In the genomic region with DNA sequence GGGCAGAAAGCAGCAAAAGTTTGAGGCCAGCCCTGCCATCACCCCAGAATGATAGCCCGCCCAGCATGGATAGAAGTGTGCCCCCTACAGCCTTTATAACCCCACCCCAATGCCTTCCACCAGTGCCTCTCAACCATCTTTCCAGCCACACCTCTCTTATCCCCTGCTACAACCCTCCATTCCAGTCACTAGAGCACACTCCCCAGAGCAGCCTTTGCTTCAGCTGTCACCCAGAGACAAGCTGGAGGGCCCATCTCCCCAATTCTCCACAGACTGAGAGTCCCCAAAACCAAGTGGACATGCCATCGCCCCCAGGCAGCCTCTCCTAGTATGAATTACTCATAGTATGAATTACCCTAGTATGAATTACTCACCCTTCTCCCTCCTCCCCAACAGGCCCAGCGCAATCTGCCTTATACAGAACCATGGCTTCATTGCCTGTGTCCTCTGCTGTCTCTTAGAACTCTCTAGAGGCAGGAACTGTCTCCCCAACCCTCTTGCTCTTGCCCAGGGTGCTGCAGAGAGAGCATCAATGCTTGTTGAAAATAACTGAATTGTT, we compare ENCODE assay signal across 8 cellular contexts. TPM values are rescaled to one million over a fixed set of nuclear protein-coding genes. Genes with fewer than 3 reads are reported as not detected.
A peak's percentile ranks its signal among the peaks of the same experiment; 100 is the strongest.
DNase-seq lines count a peak whose midpoint lies in the region; ATAC-seq and TF ChIP-seq lines count a peak whose summit lies in the region.

No MANE protein-coding gene starts in this region.

- H3K27me3 Mint-ChIP-seq in activated T-cell treated with anti-CD3 and anti-CD28 coated beads, Interleukin-2, amount 50 U/mL, for 4 hours (ENCODE audit: low read depth), result no peaks in the 10 kb centered on the region
- H3K27me3 Mint-ChIP-seq in memory B cell, result no peaks in the 10 kb centered on the region
- H3K27me3 Mint-ChIP-seq in type B pancreatic cell, result no peaks in the 10 kb centered on the region

- TF ChIP-seq EP300 in ovary (IDR thresholded peaks at IDR 0.05), result no peak

- peak overlapping the region; percentile 94 for H3K27ac Mint-ChIP-seq in memory B cell
- H3K27ac Mint-ChIP-seq in type B pancreatic cell, result peak overlapping the region; percentile 91

- H3K9ac ChIP-seq in adipocyte (ENCODE audit: low read length), result no peak overlapping the region

- H3K36me3 ChIP-seq in adipocyte (ENCODE audit: control insufficient read depth, insufficient read depth, low read length, severe bottlenecking) (no peaks in the 10 kb centered on the region), ovary (no peaks in the 10 kb centered on the region)

- H3K27me3 ChIP-seq in adipocyte (replicated peaks; ENCODE audit: control insufficient read depth, insufficient read depth, low read length) (no peaks in the 10 kb centered on the region), ovary (no peaks in the 10 kb centered on the region)

- peak; percentile 33 to 45 for ATAC-seq in activated T-cell treated with anti-CD3 and anti-CD28 coated beads, Interleukin-2, amount 50 U/mL, for 4 hours
- ATAC-seq in memory B cell (ENCODE audit: low read depth), result no peak

- H3K9me3 ChIP-seq in adipocyte (ENCODE audit: control insufficient read depth, low read length) (no peaks in the 10 kb centered on the region), ovary (no peaks in the 10 kb centered on the region)

- H3K4me3 ChIP-seq in adipocyte (ENCODE audit: low read length) (no peak overlapping the region), ovary (no peak overlapping the region)

- peaks cover 71% of the 10 kb centered on the region for H3K4me1 ChIP-seq in adipocyte (ENCODE audit: control insufficient read depth, insufficient read depth, low read length)
- H3K4me1 ChIP-seq in ovary (ENCODE audit: insufficient read depth), result peaks cover 47% of the 10 kb centered on the region

- H3K4me3 Mint-ChIP-seq in activated T-cell treated with anti-CD3 and anti-CD28 coated beads, Interleukin-2, amount 50 U/mL, for 4 hours, result peak overlapping the region; percentile 62
- H3K4me3 Mint-ChIP-seq in memory B cell (peak overlapping the region; percentile 67), type B pancreatic cell (peak overlapping the region; percentile 10)

- H3K9me3 Mint-ChIP-seq in activated T-cell treated with anti-CD3 and anti-CD28 coated beads, Interleukin-2, amount 50 U/mL, for 4 hours, result no peaks in the 10 kb centered on the region
- H3K9me3 Mint-ChIP-seq in memory B cell (no peaks in the 10 kb centered on the region), type B pancreatic cell (no peaks in the 10 kb centered on the region)

- no peak overlapping the region for H3K27ac ChIP-seq in ovary

- no peak for TF ChIP-seq CTCF in type B pancreatic cell (conservative IDR thresholded peaks at IDR 0.05)
- TF ChIP-seq CTCF in ovary (IDR thresholded peaks at IDR 0.05), result no peak

- intact Hi-C loops in ovary (cut with DNase I), result no loop called here

- H3K36me3 Mint-ChIP-seq in activated T-cell treated with anti-CD3 and anti-CD28 coated beads, Interleukin-2, amount 50 U/mL, for 4 hours (ENCODE audit: insufficient read depth), result peaks cover 20% of the 10 kb centered on the region
- H3K36me3 Mint-ChIP-seq in memory B cell (peaks cover 20% of the 10 kb centered on the region), type B pancreatic cell (peaks cover 10% of the 10 kb centered on the region)

- no peak for TF ChIP-seq POLR2A in ovary (IDR thresholded peaks at IDR 0.05)

- 89 to 94% (median 91%) methylated on average over 3 of the region's 3 CpGs for WGBS in ovary, 3 donors

- DNase-seq in activated T-cell treated with anti-CD3 and anti-CD28 coated beads, Interleukin-2, amount 50 U/mL, for 4 hours, result no peak
- DNase-seq in activated T-cell treated with anti-CD3 and anti-CD28 coated beads for 4 hours, result no peak
- peak; percentile 62 for DNase-seq in adipocyte (ENCODE audit: low read depth)
- DNase-seq in memory B cell (ENCODE audit: low spot score in 2 of 2), result no peak
- DNase-seq in type B pancreatic cell (ENCODE audit: extremely low spot score, unreplicated experiment), result no peak
- DNase-seq in NCI-H2081 treated with DMSO at 0.1 percent for 48 hours (lab: John Stamatoyannopoulos, UW), result no peak
- no peak for DNase-seq in mesenteric fat pad (ENCODE audit: low spot score)
- no peak for DNase-seq in ovary

- H3K4me1 Mint-ChIP-seq in activated T-cell treated with anti-CD3 and anti-CD28 coated beads, Interleukin-2, amount 50 U/mL, for 4 hours (ENCODE audit: low read depth), result peaks cover 96% of the 10 kb centered on the region
- H3K4me1 Mint-ChIP-seq in memory B cell (peaks cover 79% of the 10 kb centered on the region), type B pancreatic cell (ENCODE audit: unreplicated experiment) (peaks cover 68% of the 10 kb centered on the region)

RNA-seq across cellular contexts. Expression of gene MYH9, which starts 24.9 kb away (rescaled TPM):
- 100 to 1,000 TPM; 673 to 753 (median 716) TPM for total RNA-seq in activated T-cell treated with anti-CD3 and anti-CD28 coated beads, Interleukin-2, amount 50 U/mL, for 4 hours
- total RNA-seq in type B pancreatic cell (ENCODE audit: low replicate concordance) (277 and 364 TPM in 2 replicates), mesenteric fat pad (673 TPM), ovary (100 to 1,000 TPM; 128 to 452 (median 348) TPM)
- 100 to 1,000 TPM; 196 to 530 TPM for polyA plus RNA-seq in ovary

Comparison
In these comparisons a context has a peak if more than half of its experiments do, and no peak if none do; other contexts are left out.
1. H3K4me3 Mint-ChIP-seq: peak in every context shown above with its lines; median percentile 67 in memory B cell; 62 in activated T-cell treated with anti-CD3 and anti-CD28 coated beads, Interleukin-2, amount 50 U/mL, for 4 hours; 10 in type B pancreatic cell.